In the genomic region with DNA sequence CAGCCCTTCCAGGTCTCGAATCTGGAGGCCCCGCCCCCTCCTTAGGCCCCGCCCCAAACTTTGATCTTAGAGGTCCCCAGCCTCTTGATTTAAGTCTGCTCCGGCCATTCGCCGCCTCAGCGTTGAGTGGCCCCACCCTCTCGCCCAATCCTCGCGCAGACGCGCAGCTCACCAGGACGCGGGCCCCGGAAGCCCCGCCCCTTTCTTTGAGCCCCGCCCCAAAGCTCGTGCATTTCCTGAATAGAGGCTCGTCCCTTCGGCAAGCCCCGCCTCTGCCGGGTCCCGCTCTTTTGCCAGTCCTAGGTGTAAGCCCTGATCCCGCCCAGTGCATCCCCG, we compare ENCODE assay signal across 8 cellular contexts. TPM values are rescaled to one million over a fixed set of nuclear protein-coding genes. Genes with fewer than 3 reads are reported as not detected.
DNase-seq lines count a peak whose midpoint lies in the region; ATAC-seq, FAIRE-seq and TF ChIP-seq lines count a peak whose summit lies in the region.

No MANE protein-coding gene starts in this region.

- POLR2A ChIA-PET in HepG2 (lab: Yijun Ruan, JAX): interaction anchor here (0.7 to 9.3 kb wide), 20 partner anchors 9 to 1376 kb away, joined by 3 to 138 read pairs (median 5); partner anchors contain the start of genes GGT1, LRRC75B, MIF and SUSD2

- H4K20me1 ChIP-seq in BLaER1 treated with 17β-estradiol and CSF1 and Interleukin-3, amounts not matched to agents 10 nM and 100 nM: peaks cover 51 to 89% (median 81%) of the 10 kb centered on the region in 11 experiments; a peak in 21 of 22 replicates
- peaks cover 16% of the 10 kb centered on the region for H4K20me1 ChIP-seq in HepG2 (ENCODE audit: insufficient read depth, low read length)

- intact Hi-C loops in HepG2 (cut with micrococcal nuclease; ENCODE audit: unreplicated experiment): no loop called here

- H3K9me3 ChIP-seq in BLaER1 treated with 17β-estradiol and CSF1 and Interleukin-3, amounts not matched to agents 10 nM and 100 nM (replicated peaks in 1 of 11): no peaks in the 10 kb centered on the region
- H3K9me3 ChIP-seq in HepG2 (ENCODE audit: low read length): no peaks in the 10 kb centered on the region

- H2AFZ ChIP-seq in HepG2 (ENCODE audit: low read length): no peak overlapping the region

- TF ChIP-seq CTCF in HepG2 (CRISPR knock-in tag; IDR thresholded peaks at IDR 0.05): no peak

- in situ Hi-C loops in HepG2 (cut with HindIII; ENCODE audit: extremely low pct_ligation_motif_present, low pct_unique_long_range_greater_than_20kb): loop anchor here (5.0 kb wide), 1 partner anchor 37 kb away; the partner anchor contains the start of gene LRRC75B

- peaks cover 66 to 75% (median 71%) of the 10 kb centered on the region in 10 experiments for H3K4me1 ChIP-seq in BLaER1 treated with 17β-estradiol and CSF1 and Interleukin-3, amounts not matched to agents 10 nM and 100 nM
- H3K4me1 ChIP-seq in HepG2 (ENCODE audit: insufficient read depth, low read length): peaks cover 71% of the 10 kb centered on the region

- TF ChIP-seq RAD21 in HepG2 (CRISPR knock-in tag; IDR thresholded peaks at IDR 0.05): no peak

- H3K27me3 ChIP-seq in BLaER1 treated with 17β-estradiol and CSF1 and Interleukin-3, amounts not matched to agents 10 nM and 100 nM: no peaks in the 10 kb centered on the region
- H3K27me3 ChIP-seq in HepG2 (ENCODE audit: control insufficient read depth in 1 of 2, insufficient read depth in 2 of 2, low read length in 2 of 2): no peaks in the 10 kb centered on the region; a peak in 1 of 5 replicates

- DNase-seq in NCI-H69 (lab: John Stamatoyannopoulos, UW): peak; percentile 99
- peak; percentile 100 for DNase-seq in activated CD4-positive, alpha-beta T cell treated with anti-CD3 and anti-CD28 coated beads, Interleukin-2, amount 50 U/mL, for 4 hours
- DNase-seq in dermis blood vessel endothelial cell: peak; percentile 99
- DNase-seq in HepG2 (ENCODE audit: low spot score): peak; percentile 96
- peak; percentile 100 for DNase-seq in stimulated activated CD4-positive, alpha-beta T cell treated with anti-CD3 and anti-CD28 coated beads, Interleukin-4, amount 100 ng/mL, for 1 hour

- WGBS in HepG2 (ENCODE audit: low lambda C conversion rate): under 1% methylated on average over 23 of the region's 25 CpGs

- H3K4me2 ChIP-seq in BLaER1 treated with 17β-estradiol and CSF1 and Interleukin-3, amounts not matched to agents 10 nM and 100 nM: peak overlapping the region; percentile 66 to 99 (median 87); a peak in 21 of 22 replicates
- peak overlapping the region; percentile 99 for H3K4me2 ChIP-seq in HepG2 (ENCODE audit: low read depth, low read length)

- peak overlapping the region; percentile 95 to 100 (median 98) for H3K27ac ChIP-seq in BLaER1 treated with 17β-estradiol and CSF1 and Interleukin-3, amounts not matched to agents 10 nM and 100 nM
- H3K27ac ChIP-seq in HepG2 (ENCODE audit: extremely low read length, insufficient read depth, low read length): peak overlapping the region; percentile 93

- FAIRE-seq in HepG2 (lab: Jason Lieb, UNC): peak; percentile 56

- H3K79me2 ChIP-seq in HepG2 (ENCODE audit: insufficient read depth, low read length): peaks cover 78% of the 10 kb centered on the region

- BruUV-seq in HepG2 (replicated peaks; lab: Mats Ljungman, UMichigan): no TSS peak

- ATAC-seq in GM19351 (IDR thresholded peaks at IDR 0.05; ENCODE audit: unreplicated experiment) (peak; percentile 73), HG03520 (IDR thresholded peaks at IDR 0.05; ENCODE audit: unreplicated experiment) (peak; percentile 66), HepG2 (peak; percentile 78)

- TF ChIP-seq EP300 in HepG2 (IDR thresholded peaks at IDR 0.05; ENCODE audit: low read depth in 2 of 2, low read length in 2 of 2) (no peak), HepG2 (CRISPR knock-in tag; IDR thresholded peaks at IDR 0.05; ENCODE audit: borderline replicate concordance) (no peak)

- H3K36me3 ChIP-seq in BLaER1 treated with 17β-estradiol and CSF1 and Interleukin-3, amounts not matched to agents 10 nM and 100 nM: peaks cover 39 to 58% (median 53%) of the 10 kb centered on the region in 11 experiments
- H3K36me3 ChIP-seq in HepG2 (replicated peaks in 1 of 2; ENCODE audit: control insufficient read depth in 1 of 2, insufficient read depth in 2 of 2, low read length in 2 of 2): peaks cover 16 to 23% of the 10 kb centered on the region in 2 experiments

- CTCF ChIA-PET in HepG2 (lab: Yijun Ruan, JAX; ENCODE audit: low intra/inter-chr PET ratio, low total read pairs): no interaction called here

- peak overlapping the region; percentile 86 to 99 (median 98) for H3K4me3 ChIP-seq in BLaER1 treated with 17β-estradiol and CSF1 and Interleukin-3, amounts not matched to agents 10 nM and 100 nM
- H3K4me3 ChIP-seq in HepG2 (replicated peaks in 1 of 3; ENCODE audit: insufficient read depth in 1 of 3, low read depth in 2 of 3, low read length in 3 of 3): peak overlapping the region; percentile 89 to 97 (median 91); a peak in 5 of 6 replicates

- H3K9ac ChIP-seq in BLaER1 treated with 17β-estradiol and CSF1 and Interleukin-3, amounts not matched to agents 10 nM and 100 nM: peak overlapping the region; percentile 89 to 99 (median 98)
- peak overlapping the region; percentile 98 for H3K9ac ChIP-seq in HepG2 (ENCODE audit: insufficient read depth, low read depth, low read length)

- TF ChIP-seq POLR2A in HepG2 (IDR thresholded peaks at IDR 0.05; ENCODE audit: insufficient read depth in 1 of 2, low read depth in 2 of 2, low read length in 2 of 2): no peak; a peak in 1 of 4 replicates

RNA-seq across cellular contexts. Expression of gene GUCD1, which starts 0.2 kb away (rescaled TPM):
- total RNA-seq in dermis blood vessel endothelial cell (284 and 311 TPM in 2 replicates), HepG2 (2016; rRNA removed; fragmentation: Illumina TruSeq; extraction: Trizol) (125 and 128 TPM in 2 replicates)
- total RNA-seq in HepG2 (2016; cell fraction: cytosol; rRNA removed; fragmentation: Illumina TruSeq; extraction: Trizol; ENCODE audit: low read depth): 57.0 and 62.1 TPM in 2 replicates
- total RNA-seq in HepG2 (2016; cell fraction: insoluble cytoplasmic fraction; rRNA removed; fragmentation: Illumina TruSeq; extraction: Trizol): 114 and 129 TPM in 2 replicates
- total RNA-seq in HepG2 (2016; cell fraction: membrane; rRNA removed; fragmentation: Illumina TruSeq; extraction: Trizol): 156 and 159 TPM in 2 replicates
- 69.6 and 73.3 TPM in 2 replicates for total RNA-seq in HepG2 (2016; cell fraction: nucleus; rRNA removed; fragmentation: Illumina TruSeq; extraction: Trizol)
- polyA plus RNA-seq in HepG2 (2011; rRNA removed): 245 and 282 TPM in 2 replicates
- 177 and 210 TPM in 2 replicates for polyA plus RNA-seq in HepG2 (2011; cell fraction: cytosol; rRNA removed)
- polyA plus RNA-seq in HepG2 (2011; cell fraction: nucleus; rRNA removed): 217 and 220 TPM in 2 replicates
- polyA plus RNA-seq in HepG2 (2012): 123 and 145 TPM in 2 replicates
- polyA plus RNA-seq in HepG2 (2016; cell fraction: cytosol; fragmentation: Illumina TruSeq; extraction: Trizol; ENCODE audit: low read depth): 33.4 and 34.1 TPM in 2 replicates
- 101 and 109 TPM in 2 replicates for polyA plus RNA-seq in HepG2 (2016; cell fraction: insoluble cytoplasmic fraction; fragmentation: Illumina TruSeq; extraction: Trizol; ENCODE audit: low read depth)
- polyA plus RNA-seq in HepG2 (2016; cell fraction: membrane; fragmentation: Illumina TruSeq; extraction: Trizol; ENCODE audit: low read depth): 91.3 and 96.0 TPM in 2 replicates
- polyA plus RNA-seq in HepG2 (2016; cell fraction: nucleus; fragmentation: Illumina TruSeq; extraction: Trizol; ENCODE audit: insufficient read depth, low read depth): 119 and 131 TPM in 2 replicates
- 194 and 636 TPM in 2 replicates for polyA minus RNA-seq in HepG2 (2011; rRNA and poly(A)+ RNA removed; ENCODE audit: low replicate concordance)
- 178 and 203 TPM in 2 replicates for polyA minus RNA-seq in HepG2 (2011; cell fraction: cytosol; rRNA and poly(A)+ RNA removed)
- 53.7 and 80.4 TPM in 2 replicates for polyA minus RNA-seq in HepG2 (2011; cell fraction: nucleus; rRNA and poly(A)+ RNA removed)

RNA-seq across cellular contexts. Expression of gene SNRPD3, which starts 0.7 kb away (rescaled TPM):
- total RNA-seq in dermis blood vessel endothelial cell (196 and 284 TPM in 2 replicates), HepG2 (2016; rRNA removed; fragmentation: Illumina TruSeq; extraction: Trizol) (209 and 287 TPM in 2 replicates)
- total RNA-seq in HepG2 (2016; cell fraction: cytosol; rRNA removed; fragmentation: Illumina TruSeq; extraction: Trizol; ENCODE audit: low read depth): 29.0 and 31.7 TPM in 2 replicates
- total RNA-seq in HepG2 (2016; cell fraction: insoluble cytoplasmic fraction; rRNA removed; fragmentation: Illumina TruSeq; extraction: Trizol): 214 and 298 TPM in 2 replicates
- 35.4 and 36.1 TPM in 2 replicates for total RNA-seq in HepG2 (2016; cell fraction: membrane; rRNA removed; fragmentation: Illumina TruSeq; extraction: Trizol)
- total RNA-seq in HepG2 (2016; cell fraction: nucleus; rRNA removed; fragmentation: Illumina TruSeq; extraction: Trizol): 83.7 and 87.5 TPM in 2 replicates
- polyA plus RNA-seq in HepG2 (2011; rRNA removed): 107 and 110 TPM in 2 replicates
- 278 and 291 TPM in 2 replicates for polyA plus RNA-seq in HepG2 (2011; cell fraction: cytosol; rRNA removed)
- 55.5 and 61.4 TPM in 2 replicates for polyA plus RNA-seq in HepG2 (2011; cell fraction: nucleus; rRNA removed)
- polyA plus RNA-seq in HepG2 (2012): 178 and 251 TPM in 2 replicates
- polyA plus RNA-seq in HepG2 (2016; cell fraction: cytosol; fragmentation: Illumina TruSeq; extraction: Trizol; ENCODE audit: low read depth): 35.3 and 40.6 TPM in 2 replicates
- polyA plus RNA-seq in HepG2 (2016; cell fraction: insoluble cytoplasmic fraction; fragmentation: Illumina TruSeq; extraction: Trizol; ENCODE audit: low read depth): 420 and 438 TPM in 2 replicates
- polyA plus RNA-seq in HepG2 (2016; cell fraction: membrane; fragmentation: Illumina TruSeq; extraction: Trizol; ENCODE audit: low read depth): 35.8 and 37.4 TPM in 2 replicates
- polyA plus RNA-seq in HepG2 (2016; cell fraction: nucleus; fragmentation: Illumina TruSeq; extraction: Trizol; ENCODE audit: insufficient read depth, low read depth): 132 and 146 TPM in 2 replicates
- 134 and 369 TPM in 2 replicates for polyA minus RNA-seq in HepG2 (2011; rRNA and poly(A)+ RNA removed; ENCODE audit: low replicate concordance)
- 72.3 and 74.0 TPM in 2 replicates for polyA minus RNA-seq in HepG2 (2011; cell fraction: cytosol; rRNA and poly(A)+ RNA removed)
- 83.2 and 93.4 TPM in 2 replicates for polyA minus RNA-seq in HepG2 (2011; cell fraction: nucleus; rRNA and poly(A)+ RNA removed)

RNA-seq across cellular contexts. Expression of gene LRRC75B, which starts 37.7 kb away (rescaled TPM):
- 3.4 and 6.3 TPM in 2 replicates for total RNA-seq in dermis blood vessel endothelial cell
- 5.7 and 11.8 TPM in 2 replicates for total RNA-seq in HepG2 (2016; rRNA removed; fragmentation: Illumina TruSeq; extraction: Trizol)
- 14.2 and 14.4 TPM in 2 replicates for total RNA-seq in HepG2 (2016; cell fraction: cytosol; rRNA removed; fragmentation: Illumina TruSeq; extraction: Trizol; ENCODE audit: low read depth)
- 5.6 and 12.5 TPM in 2 replicates for total RNA-seq in HepG2 (2016; cell fraction: insoluble cytoplasmic fraction; rRNA removed; fragmentation: Illumina TruSeq; extraction: Trizol)
- total RNA-seq in HepG2 (2016; cell fraction: membrane; rRNA removed; fragmentation: Illumina TruSeq; extraction: Trizol): 14.8 and 16.4 TPM in 2 replicates
- total RNA-seq in HepG2 (2016; cell fraction: nucleus; rRNA removed; fragmentation: Illumina TruSeq; extraction: Trizol): 10.7 and 13.7 TPM in 2 replicates
- polyA plus RNA-seq in HepG2 (2011; rRNA removed): 34.8 and 48.8 TPM in 2 replicates
- 18.6 and 35.0 TPM in 2 replicates for polyA plus RNA-seq in HepG2 (2011; cell fraction: cytosol; rRNA removed)
- 225 and 265 TPM in 2 replicates for polyA plus RNA-seq in HepG2 (2011; cell fraction: nucleus; rRNA removed)
- 19.0 and 24.1 TPM in 2 replicates for polyA plus RNA-seq in HepG2 (2012)
- polyA plus RNA-seq in HepG2 (2016; cell fraction: cytosol; fragmentation: Illumina TruSeq; extraction: Trizol; ENCODE audit: low read depth): 15.3 and 17.1 TPM in 2 replicates
- 8.8 and 9.2 TPM in 2 replicates for polyA plus RNA-seq in HepG2 (2016; cell fraction: insoluble cytoplasmic fraction; fragmentation: Illumina TruSeq; extraction: Trizol; ENCODE audit: low read depth)
- polyA plus RNA-seq in HepG2 (2016; cell fraction: membrane; fragmentation: Illumina TruSeq; extraction: Trizol; ENCODE audit: low read depth): 17.8 and 17.9 TPM in 2 replicates
- polyA plus RNA-seq in HepG2 (2016; cell fraction: nucleus; fragmentation: Illumina TruSeq; extraction: Trizol; ENCODE audit: insufficient read depth, low read depth): 32.8 and 35.7 TPM in 2 replicates
- polyA minus RNA-seq in HepG2 (2011; rRNA and poly(A)+ RNA removed; ENCODE audit: low replicate concordance): 24.5 TPM in 1 of 2 replicates, not detected in the other
- polyA minus RNA-seq in HepG2 (2011; cell fraction: cytosol; rRNA and poly(A)+ RNA removed): 5.7 and 8.9 TPM in 2 replicates
- 13.3 and 13.4 TPM in 2 replicates for polyA minus RNA-seq in HepG2 (2011; cell fraction: nucleus; rRNA and poly(A)+ RNA removed)

RNA-seq across cellular contexts. Expression of gene GGT1, which starts 47.9 kb away (rescaled TPM):
- total RNA-seq in dermis blood vessel endothelial cell: 2.2 and 2.6 TPM in 2 replicates
- 11.6 and 29.9 TPM in 2 replicates for total RNA-seq in HepG2 (2016; rRNA removed; fragmentation: Illumina TruSeq; extraction: Trizol)
- total RNA-seq in HepG2 (2016; cell fraction: cytosol; rRNA removed; fragmentation: Illumina TruSeq; extraction: Trizol; ENCODE audit: low read depth): 6.9 and 7.0 TPM in 2 replicates
- total RNA-seq in HepG2 (2016; cell fraction: insoluble cytoplasmic fraction; rRNA removed; fragmentation: Illumina TruSeq; extraction: Trizol): 14.5 and 27.5 TPM in 2 replicates
- total RNA-seq in HepG2 (2016; cell fraction: membrane; rRNA removed; fragmentation: Illumina TruSeq; extraction: Trizol): 8.2 and 14.5 TPM in 2 replicates
- 30.4 and 31.0 TPM in 2 replicates for total RNA-seq in HepG2 (2016; cell fraction: nucleus; rRNA removed; fragmentation: Illumina TruSeq; extraction: Trizol)
- polyA plus RNA-seq in HepG2 (2011; rRNA removed): 103 and 150 TPM in 2 replicates
- 81.5 and 120 TPM in 2 replicates for polyA plus RNA-seq in HepG2 (2011; cell fraction: cytosol; rRNA removed)
- polyA plus RNA-seq in HepG2 (2011; cell fraction: nucleus; rRNA removed): 371 and 443 TPM in 2 replicates
- polyA plus RNA-seq in HepG2 (2012): 45.9 and 52.6 TPM in 2 replicates
- 8.9 and 10.2 TPM in 2 replicates for polyA plus RNA-seq in HepG2 (2016; cell fraction: cytosol; fragmentation: Illumina TruSeq; extraction: Trizol; ENCODE audit: low read depth)
- 15.2 and 17.2 TPM in 2 replicates for polyA plus RNA-seq in HepG2 (2016; cell fraction: insoluble cytoplasmic fraction; fragmentation: Illumina TruSeq; extraction: Trizol; ENCODE audit: low read depth)
- 11.3 and 13.6 TPM in 2 replicates for polyA plus RNA-seq in HepG2 (2016; cell fraction: membrane; fragmentation: Illumina TruSeq; extraction: Trizol; ENCODE audit: low read depth)
- polyA plus RNA-seq in HepG2 (2016; cell fraction: nucleus; fragmentation: Illumina TruSeq; extraction: Trizol; ENCODE audit: insufficient read depth, low read depth): 74.0 and 82.3 TPM in 2 replicates
- polyA minus RNA-seq in HepG2 (2011; rRNA and poly(A)+ RNA removed; ENCODE audit: low replicate concordance): 7.2 and 119 TPM in 2 replicates
- polyA minus RNA-seq in HepG2 (2011; cell fraction: cytosol; rRNA and poly(A)+ RNA removed): 46.0 and 49.6 TPM in 2 replicates
- polyA minus RNA-seq in HepG2 (2011; cell fraction: nucleus; rRNA and poly(A)+ RNA removed): 35.4 and 41.2 TPM in 2 replicates

RNA-seq across cellular contexts. Expression of gene UPB1, which starts 60.0 kb away (rescaled TPM):
- 0.17 TPM in 1 of 2 replicates, not detected in the other for total RNA-seq in dermis blood vessel endothelial cell
- 0.60 and 1.2 TPM in 2 replicates for total RNA-seq in HepG2 (2016; rRNA removed; fragmentation: Illumina TruSeq; extraction: Trizol)
- 0.53 and 0.61 TPM in 2 replicates for total RNA-seq in HepG2 (2016; cell fraction: cytosol; rRNA removed; fragmentation: Illumina TruSeq; extraction: Trizol; ENCODE audit: low read depth)
- total RNA-seq in HepG2 (2016; cell fraction: insoluble cytoplasmic fraction; rRNA removed; fragmentation: Illumina TruSeq; extraction: Trizol): 0.43 and 0.89 TPM in 2 replicates
- 0.90 and 0.96 TPM in 2 replicates for total RNA-seq in HepG2 (2016; cell fraction: membrane; rRNA removed; fragmentation: Illumina TruSeq; extraction: Trizol)
- 1.0 and 1.1 TPM in 2 replicates for total RNA-seq in HepG2 (2016; cell fraction: nucleus; rRNA removed; fragmentation: Illumina TruSeq; extraction: Trizol)
- polyA plus RNA-seq in HepG2 (2011; rRNA removed): 0.38 and 0.59 TPM in 2 replicates
- 0.24 and 0.28 TPM in 2 replicates for polyA plus RNA-seq in HepG2 (2011; cell fraction: cytosol; rRNA removed)
- polyA plus RNA-seq in HepG2 (2011; cell fraction: nucleus; rRNA removed): 0.84 and 1.1 TPM in 2 replicates
- polyA plus RNA-seq in HepG2 (2012): 0.49 and 1.2 TPM in 2 replicates
- 0.42 and 0.53 TPM in 2 replicates for polyA plus RNA-seq in HepG2 (2016; cell fraction: cytosol; fragmentation: Illumina TruSeq; extraction: Trizol; ENCODE audit: low read depth)
- polyA plus RNA-seq in HepG2 (2016; cell fraction: insoluble cytoplasmic fraction; fragmentation: Illumina TruSeq; extraction: Trizol; ENCODE audit: low read depth): 0.80 and 0.84 TPM in 2 replicates
- 0.63 and 0.65 TPM in 2 replicates for polyA plus RNA-seq in HepG2 (2016; cell fraction: membrane; fragmentation: Illumina TruSeq; extraction: Trizol; ENCODE audit: low read depth)
- polyA plus RNA-seq in HepG2 (2016; cell fraction: nucleus; fragmentation: Illumina TruSeq; extraction: Trizol; ENCODE audit: insufficient read depth, low read depth): 1.5 and 1.6 TPM in 2 replicates
- polyA minus RNA-seq in HepG2 (2011; rRNA and poly(A)+ RNA removed; ENCODE audit: low replicate concordance): 0.05 and 0.22 TPM in 2 replicates
- polyA minus RNA-seq in HepG2 (2011; cell fraction: cytosol; rRNA and poly(A)+ RNA removed): not detected in 2 replicates
- polyA minus RNA-seq in HepG2 (2011; cell fraction: nucleus; rRNA and poly(A)+ RNA removed): 0.77 and 0.99 TPM in 2 replicates

Comparison
In these comparisons a context has a peak if more than half of its experiments do, and no peak if none do; other contexts are left out.
1. Peak in every context shown above with its lines: DNase-seq, ATAC-seq, H3K4me3 ChIP-seq and H3K27ac ChIP-seq.